ENCODE assay signal across 15 cellular contexts in genomic region chr14:78202178-78202577, GRCh38. TPM values are rescaled to one million over a fixed set of nuclear protein-coding genes. Genes with fewer than 3 reads are reported as not detected.
DNase-seq lines count a peak whose midpoint lies in the region; ATAC-seq and TF ChIP-seq lines count a peak whose summit lies in the region.
"Had no signal": no experiment of that assay in that cellular context is flagged by ENCODE, and none has a peak within 500 bp of the region (broad histone marks: within the 10 kb centered on the region; RNA-seq: fewer than 3 reads in every experiment).

No MANE protein-coding gene starts in this region.

- peak; percentile 58 for ATAC-seq in GM19351 (IDR thresholded peaks at IDR 0.05; ENCODE audit: unreplicated experiment)
- no peak for ATAC-seq in foreskin keratinocyte
- ATAC-seq: K562, psoas muscle had no signal

- H3K27me3 ChIP-seq in foreskin keratinocyte (no peaks in the 10 kb centered on the region), transverse colon (no peaks in the 10 kb centered on the region), prostate gland (replicated peaks; ENCODE audit: insufficient read depth) (no peaks in the 10 kb centered on the region)

- WGBS in transverse colon (ENCODE audit: low coverage in 1 of 2), 2 donors: 50 to 61% methylated on average over 3 to 5 of the region's 5 CpGs
- 62% methylated on average over 5 of the region's 5 CpGs for WGBS in prostate gland

- intact Hi-C loops in transverse colon (cut with DNase I; ENCODE audit: low total_unique reads) (no loop called here), prostate gland (cut with DNase I) (no loop called here)

- H3K4me1 ChIP-seq in foreskin keratinocyte (peaks cover 15% of the 10 kb centered on the region), transverse colon (no peaks in the 10 kb centered on the region), prostate gland (replicated peaks) (no peaks in the 10 kb centered on the region)
- H3K4me1 ChIP-seq: psoas muscle had no signal

- H3K27ac ChIP-seq in foreskin keratinocyte: peak overlapping the region; percentile 96
- no peak overlapping the region for H3K27ac ChIP-seq in transverse colon
- H3K27ac ChIP-seq in prostate gland: no peak overlapping the region
- H3K27ac ChIP-seq: psoas muscle, skin epidermis had no signal

- H3K4me3 ChIP-seq in transverse colon (no peak overlapping the region), prostate gland (no peak overlapping the region)
- H3K4me3 ChIP-seq: K562, psoas muscle, skin epidermis had no signal

- no peak for TF ChIP-seq EP300 in transverse colon (IDR thresholded peaks at IDR 0.05; ENCODE audit: low read depth)

- DNase-seq in NCI-H2107 treated with DMSO at 0.1 percent for 48 hours (lab: John Stamatoyannopoulos, UW; ENCODE audit: unreplicated experiment) (peak; percentile 51), NCI-H2107 (lab: John Stamatoyannopoulos, UW) (no peak), MV-4-11 (lab: John Stamatoyannopoulos, UW) (peak; percentile 93), foreskin keratinocyte (no peak), transverse colon (no peak), mucosa of gallbladder (ENCODE audit: low spot score) (no peak), prostate gland (ENCODE audit: low spot score) (no peak)
- DNase-seq: C1 segment of cervical spinal cord; psoas muscle; SHP77 treated with DMSO at 0.1 percent for 48 hours; stimulated activated CD4-positive, alpha-beta T cell treated with anti-CD3 and anti-CD28 coated beads, Interleukin-4, amount 100 ng/mL, for 24 hours; substantia nigra had no signal

- no peak for TF ChIP-seq POLR2A in transverse colon (IDR thresholded peaks at IDR 0.05)
- no peak for TF ChIP-seq POLR2A in prostate gland (IDR thresholded peaks at IDR 0.05)

- H3K9me3 ChIP-seq in transverse colon: no peaks in the 10 kb centered on the region
- no peaks in the 10 kb centered on the region for H3K9me3 ChIP-seq in prostate gland
- H3K9me3 ChIP-seq: psoas muscle had no signal

- in situ Hi-C loops in transverse colon (cut with MboI; ENCODE audit: low pct_ligation_motif_present in 1 of 4, low pct_unique_long_range_greater_than_20kb in 1 of 4, low sequenced_read_pairs in 3 of 4): no loop called here

- TF ChIP-seq CTCF in foreskin keratinocyte (conservative IDR thresholded peaks at IDR 0.05): no peak
- no peak for TF ChIP-seq CTCF in transverse colon (IDR thresholded peaks at IDR 0.05)
- no peak for TF ChIP-seq CTCF in prostate gland (IDR thresholded peaks at IDR 0.05)

- H3K36me3 ChIP-seq in transverse colon (no peaks in the 10 kb centered on the region), prostate gland (no peaks in the 10 kb centered on the region)

RNA-seq across cellular contexts. Expression of gene NRXN3, which starts 32.0 kb away (rescaled TPM):
- 0.65 and 0.74 TPM in 2 replicates for total RNA-seq in foreskin keratinocyte
- 0.16 and 0.24 TPM in 2 replicates for polyA plus RNA-seq in foreskin keratinocyte
- total RNA-seq in transverse colon: 10 to 100 TPM in 1 of 4 donors, 1 to 10 TPM in 3; 4.1 to 11.9 (median 5.8) TPM
- 20.3 TPM for total RNA-seq in mucosa of gallbladder
- 1 to 10 TPM; 6.6 to 8.2 TPM for total RNA-seq in prostate gland
- polyA plus RNA-seq: K562 had no signal

Comparison
In these comparisons a context has a peak if more than half of its experiments do, and no peak if none do; other contexts are left out.
1. DNase-seq: peak in NCI-H2107 treated with DMSO at 0.1 percent for 48 hours (single experiment) and MV-4-11 (single experiment); none in NCI-H2107 (single experiment), foreskin keratinocyte (0 of 2), transverse colon (single experiment), mucosa of gallbladder (single experiment) and prostate gland (single experiment).